ENCODE assay signal across 1 cellular context in genomic region chr7:104963991-104964385, GRCh38.
TF ChIP-seq lines count a peak whose summit lies in the region.

No MANE protein-coding gene starts in this region.

TF ChIP-seq in HepG2, 621 proteins besides CTCF, POLR2A, EP300 and RAD21 (continued from another document):
- TF ChIP-seq REST (IDR thresholded peaks at IDR 0.05; ENCODE audit: borderline replicate concordance in 1 of 2, low read depth in 1 of 2, low read length in 2 of 2) (no peak), MAX (IDR thresholded peaks at IDR 0.05) (peak; percentile 39; the same call in 1 of the 2 replicates), ZNF180 (CRISPR knock-in tag; IDR thresholded peaks at IDR 0.05; ENCODE audit: borderline replicate concordance, low read depth) (no peak), HNF4A (CRISPR knock-in tag; IDR thresholded peaks at IDR 0.05) (0 out of 2 replicates have a peak, but pooled peaks have one; percentile 12), ZNF292 (CRISPR knock-in tag; IDR thresholded peaks at IDR 0.05; ENCODE audit: borderline replicate concordance, low read depth) (peak; percentile 63; the same call in 1 of the 2 replicates), ZNF776 (CRISPR knock-in tag; IDR thresholded peaks at IDR 0.05) (no peak), SOX6 (IDR thresholded peaks at IDR 0.05) (no peak), SOX6 (CRISPR knock-in tag; IDR thresholded peaks at IDR 0.05) (peak; percentile 88), LCORL (IDR thresholded peaks at IDR 0.05) (no peak), LCORL (CRISPR knock-in tag; IDR thresholded peaks at IDR 0.05) (0 out of 2 replicates have a peak, but pooled peaks have one; percentile 44), MYC (CRISPR knock-in tag; IDR thresholded peaks at IDR 0.05; ENCODE audit: borderline replicate concordance) (no peak), SOX5 (CRISPR knock-in tag; IDR thresholded peaks at IDR 0.05; ENCODE audit: borderline replicate concordance) (peak; percentile 94), FOSL2 (CRISPR knock-in tag; IDR thresholded peaks at IDR 0.05) (peak; percentile 85), REPIN1 (CRISPR knock-in tag; IDR thresholded peaks at IDR 0.05; ENCODE audit: borderline replicate concordance, low read depth) (0 out of 2 replicates have a peak, but pooled peaks have one; percentile 26), FOXA1 (IDR thresholded peaks at IDR 0.05) (no peak), FOXA1 (CRISPR knock-in tag; IDR thresholded peaks at IDR 0.05) (peak; percentile 86), ZIK1 (CRISPR knock-in tag; IDR thresholded peaks at IDR 0.05; ENCODE audit: borderline replicate concordance, low read depth) (no peak), NR2F6 (IDR thresholded peaks at IDR 0.05) (peak; percentile 81), NR2F6 (CRISPR knock-in tag; IDR thresholded peaks at IDR 0.05) (peak; percentile 70), ZGPAT (CRISPR knock-in tag; IDR thresholded peaks at IDR 0.05) (0 out of 2 replicates have a peak, but pooled peaks have one; percentile 72), FOXK1 (CRISPR knock-in tag; IDR thresholded peaks at IDR 0.05; ENCODE audit: borderline replicate concordance, low read depth) (0 out of 2 replicates have a peak, but pooled peaks have one; percentile 49), ETS1 (CRISPR knock-in tag; IDR thresholded peaks at IDR 0.05) (no peak), MAFK (conservative IDR thresholded peaks at IDR 0.05 in 1 of 2, IDR thresholded peaks at IDR 0.05 in 1 of 2; ENCODE audit: low read length in 2 of 2) (peak; percentile 88 to 96), RXRB (CRISPR knock-in tag; IDR thresholded peaks at IDR 0.05; ENCODE audit: borderline replicate concordance) (peak; percentile 53; the same call in 1 of the 2 replicates), RARA (CRISPR knock-in tag; IDR thresholded peaks at IDR 0.05) (peak; percentile 74), ZZZ3 (CRISPR knock-in tag; IDR thresholded peaks at IDR 0.05; ENCODE audit: borderline replicate concordance) (no peak), SNAPC4 (CRISPR knock-in tag; IDR thresholded peaks at IDR 0.05) (no peak), HIVEP1 (CRISPR knock-in tag; IDR thresholded peaks at IDR 0.05) (no peak), FOXA3 (CRISPR knock-in tag; IDR thresholded peaks at IDR 0.05) (peak; percentile 84), MEF2D (CRISPR knock-in tag; IDR thresholded peaks at IDR 0.05) (no peak), ZNF646 (CRISPR knock-in tag; IDR thresholded peaks at IDR 0.05) (peak; percentile 74), ZNF501 (CRISPR knock-in tag; IDR thresholded peaks at IDR 0.05) (0 out of 2 replicates have a peak, but pooled peaks have one; percentile 9), ZNF530 (CRISPR knock-in tag; IDR thresholded peaks at IDR 0.05; ENCODE audit: low read depth) (no peak), MED8 (CRISPR knock-in tag; IDR thresholded peaks at IDR 0.05; ENCODE audit: insufficient replicate concordance) (no peak), ZXDC (CRISPR knock-in tag; IDR thresholded peaks at IDR 0.05) (no peak), HDAC2 (CRISPR knock-in tag; IDR thresholded peaks at IDR 0.05) (0 out of 2 replicates have a peak, but pooled peaks have one; percentile 22), MIER3 (CRISPR knock-in tag; IDR thresholded peaks at IDR 0.05; ENCODE audit: borderline replicate concordance) (0 out of 2 replicates have a peak, but pooled peaks have one; percentile 50), DMAP1 (CRISPR knock-in tag; IDR thresholded peaks at IDR 0.05) (peak; percentile 31; the same call in 1 of the 2 replicates), MXI1 (IDR thresholded peaks at IDR 0.05; ENCODE audit: borderline replicate concordance, low read depth, low read length) (peak; percentile 46; the same call in 1 of the 3 replicates), SAP130 (CRISPR knock-in tag; IDR thresholded peaks at IDR 0.05; ENCODE audit: low read depth) (peak; percentile 55), FOXP1 (IDR thresholded peaks at IDR 0.05) (no peak), FOXP1 (CRISPR knock-in tag; IDR thresholded peaks at IDR 0.05) (peak; percentile 36; the same call in 1 of the 2 replicates)
